8 cellular contexts compared by ENCODE assay signal in genomic region chr17:2171725-2172446, GRCh38.
A peak's percentile ranks its signal among the peaks of the same experiment; 100 is the strongest.
DNase-seq lines count a peak whose midpoint lies in the region; ATAC-seq, FAIRE-seq and TF ChIP-seq lines count a peak whose summit lies in the region.

No MANE protein-coding gene starts in this region.

- TF ChIP-seq CTCF in CD8-positive, alpha-beta T cell (IDR thresholded peaks at IDR 0.05), result no peak

- DNase-seq in EL (peak; percentile 94), SJSA1 (ENCODE audit: low read depth in 1 of 2, low spot score in 2 of 2) (peak; percentile 82 to 84), glomerular visceral epithelial cell (ENCODE audit: extremely low spot score) (peak; percentile 79), posterior vena cava (ENCODE audit: low spot score) (peak; percentile 89), H54 (ENCODE audit: insufficient read length, low spot score) (no peak), NCI-H524 treated with DMSO at 0.1 percent for 48 hours (lab: John Stamatoyannopoulos, UW) (no peak)
- DNase-seq in CD8-positive, alpha-beta T cell, result no peak

- H3K9me3 Mint-ChIP-seq in CD8-positive, alpha-beta T cell, result no peaks in the 10 kb centered on the region

- no peak for ATAC-seq in GM19328 (IDR thresholded peaks at IDR 0.05; ENCODE audit: unreplicated experiment)
- no peak for ATAC-seq in CD8-positive, alpha-beta T cell

- no peaks in the 10 kb centered on the region for H3K27me3 ChIP-seq in SJSA1 (replicated peaks)
- no peaks in the 10 kb centered on the region for H3K27me3 ChIP-seq in CD8-positive, alpha-beta T cell (ENCODE audit: insufficient read depth, low read length)

- H3K27ac ChIP-seq in SJSA1, result peak overlapping the region; percentile 86
- no peak overlapping the region for H3K27ac ChIP-seq in CD8-positive, alpha-beta T cell (ENCODE audit: low read depth, low read length)

- H3K36me3 Mint-ChIP-seq in CD8-positive, alpha-beta T cell, result peaks cover 72% of the 10 kb centered on the region

- H3K9me3 ChIP-seq in SJSA1 (replicated peaks), result no peaks in the 10 kb centered on the region
- no peaks in the 10 kb centered on the region for H3K9me3 ChIP-seq in CD8-positive, alpha-beta T cell (ENCODE audit: low read length)

- CTCF ChIA-PET in CD8-positive, alpha-beta T cell (lab: Charles Lee), result no interaction called here

- H3K36me3 ChIP-seq in SJSA1, result peaks cover 12% of the 10 kb centered on the region; the same call in 1 of the 2 replicates
- H3K36me3 ChIP-seq in CD8-positive, alpha-beta T cell (ENCODE audit: insufficient read depth, low read length), result peaks cover 31% of the 10 kb centered on the region

- FAIRE-seq in H54 (lab: Jason Lieb, UNC), result no peak

- no peak for TF ChIP-seq POLR2A in H54 (IDR thresholded peaks at IDR 0.05; ENCODE audit: low read depth, low read length)

- H3K4me3 ChIP-seq in SJSA1, result no peak overlapping the region
- no peak overlapping the region for H3K4me3 ChIP-seq in CD8-positive, alpha-beta T cell (ENCODE audit: low read depth, low read length)

- no peak overlapping the region for H3K27ac Mint-ChIP-seq in CD8-positive, alpha-beta T cell

- POLR2A ChIA-PET in CD8-positive, alpha-beta T cell (lab: Charles Lee), result no interaction called here

- no peaks in the 10 kb centered on the region for H3K4me1 Mint-ChIP-seq in CD8-positive, alpha-beta T cell (ENCODE audit: low read depth)

- no peaks in the 10 kb centered on the region for H3K27me3 Mint-ChIP-seq in CD8-positive, alpha-beta T cell (ENCODE audit: low read depth)

- no peak overlapping the region for H3K4me3 Mint-ChIP-seq in CD8-positive, alpha-beta T cell

- intact Hi-C loops in posterior vena cava (cut with DNase I), result loop anchor here in 1 of 2 donors (10.0 kb wide), 1 partner anchor 63 kb away; no protein-coding TSS in a partner anchor
- intact Hi-C loops in CD8-positive, alpha-beta T cell (cut with DNase I, micrococcal nuclease), result no loop called here

- H3K4me1 ChIP-seq in SJSA1 (replicated peaks), result peaks cover 53% of the 10 kb centered on the region
- H3K4me1 ChIP-seq in CD8-positive, alpha-beta T cell (ENCODE audit: insufficient read depth, low read length), result no peaks in the 10 kb centered on the region

Comparison
In these comparisons a context has a peak if more than half of its experiments do, and no peak if none do; other contexts are left out.
1. DNase-seq: peak in EL (single experiment), SJSA1 (2 of 2), glomerular visceral epithelial cell (single experiment) and posterior vena cava (single experiment); none in CD8-positive, alpha-beta T cell (0 of 7), H54 (single experiment) and NCI-H524 treated with DMSO at 0.1 percent for 48 hours (single experiment).